Comparison of ENCODE assay signal across 1 cellular context in the genomic region with DNA sequence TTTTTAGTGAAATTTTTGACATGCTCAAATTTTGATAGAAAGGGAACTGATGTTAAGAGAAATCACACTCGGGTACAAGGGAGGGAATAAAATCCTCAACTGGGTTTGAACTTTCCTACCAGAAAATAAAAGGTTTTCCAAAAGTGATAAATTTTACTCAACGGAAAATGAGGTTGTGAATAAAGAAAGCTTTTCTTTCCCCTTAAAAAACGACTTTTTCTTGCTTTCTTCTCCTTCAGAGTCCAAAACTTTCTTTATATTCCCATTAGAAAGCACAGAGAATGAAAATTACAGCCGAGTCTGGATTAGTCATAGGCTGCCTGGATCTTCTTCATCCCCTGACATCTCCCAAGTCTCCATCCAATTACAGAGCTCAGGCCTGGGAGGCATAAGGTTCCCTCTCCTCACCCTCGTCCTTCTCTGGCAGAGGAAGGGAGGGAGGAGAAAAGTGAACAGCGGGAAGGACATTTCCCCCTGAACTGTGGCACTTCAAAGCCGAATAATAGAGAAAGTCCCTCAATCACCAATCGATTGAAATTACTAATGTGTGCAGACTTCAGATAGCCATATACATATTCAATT.
TF ChIP-seq lines count a peak whose summit lies in the region.

No MANE protein-coding gene starts in this region.

TF ChIP-seq in SK-N-SH, 30 proteins besides CTCF, POLR2A, EP300 and RAD21 (continued from another document):
- no peak for TF ChIP-seq MXI1 (IDR thresholded peaks at IDR 0.05; ENCODE audit: low read depth, low read length)
- TF ChIP-seq CHD2 (IDR thresholded peaks at IDR 0.05; ENCODE audit: low read length, partially characterized antibody), result no peak
- TF ChIP-seq JUND (IDR thresholded peaks at IDR 0.05), result no peak
- TF ChIP-seq, protein P1, sequence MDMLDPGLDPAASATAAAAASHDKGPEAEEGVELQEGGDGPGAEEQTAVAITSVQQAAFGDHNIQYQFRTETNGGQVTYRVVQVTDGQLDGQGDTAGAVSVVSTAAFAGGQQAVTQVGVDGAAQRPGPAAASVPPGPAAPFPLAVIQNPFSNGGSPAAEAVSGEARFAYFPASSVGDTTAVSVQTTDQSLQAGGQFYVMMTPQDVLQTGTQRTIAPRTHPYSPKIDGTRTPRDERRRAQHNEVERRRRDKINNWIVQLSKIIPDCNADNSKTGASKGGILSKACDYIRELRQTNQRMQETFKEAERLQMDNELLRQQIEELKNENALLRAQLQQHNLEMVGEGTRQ (IDR thresholded peaks at IDR 0.05; ENCODE audit: borderline replicate concordance, low read depth, low read length), result no peak
- TF ChIP-seq RFX5 (IDR thresholded peaks at IDR 0.05; ENCODE audit: low read length), result no peak
